Comparison of ENCODE assay signal across 18 cellular contexts in the genomic region with DNA sequence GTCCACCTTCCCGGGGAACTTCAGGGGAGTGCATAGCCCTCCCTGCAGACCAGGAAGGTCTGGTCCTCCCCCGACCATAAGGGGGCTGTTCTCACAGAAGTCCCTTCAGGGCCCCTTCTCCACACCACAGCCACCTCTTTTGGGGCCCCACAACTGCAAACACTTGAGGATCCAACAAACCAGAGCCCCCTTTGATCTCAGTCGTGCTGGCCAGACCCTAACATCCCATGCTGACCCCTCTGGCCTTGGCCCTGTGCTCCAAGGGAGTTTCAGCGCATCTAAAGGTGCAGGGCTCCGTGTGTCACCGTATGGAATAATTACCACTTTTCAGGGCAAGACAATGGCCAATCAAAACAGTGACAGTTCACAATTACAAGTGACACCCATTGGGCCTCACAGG. TPM values are rescaled to one million over a fixed set of nuclear protein-coding genes. Genes with fewer than 3 reads are reported as not detected.
A peak's percentile ranks its signal among the peaks of the same experiment; 100 is the strongest.
DNase-seq lines count a peak whose midpoint lies in the region; ATAC-seq and TF ChIP-seq lines count a peak whose summit lies in the region.
"Had no signal": no experiment of that assay in that cellular context is flagged by ENCODE, and none has a peak within 500 bp of the region (broad histone marks: within the 10 kb centered on the region; RNA-seq: fewer than 3 reads in every experiment).

No MANE protein-coding gene starts in this region.

- H3K9ac ChIP-seq in mesenchymal stem cell (ENCODE audit: low read length) = no peak overlapping the region
- H3K9ac ChIP-seq: BLaER1 treated with 17β-estradiol and CSF1 and Interleukin-3, amounts not matched to agents 10 nM and 100 nM; GM23248 had no signal

- H3K36me3 ChIP-seq in mesenchymal stem cell (ENCODE audit: control insufficient read depth in 1 of 2, insufficient read depth in 2 of 2, low read depth in 1 of 2, low read length in 2 of 2) (peaks cover 0 to 16% of the 10 kb centered on the region in 2 experiments), transverse colon (no peaks in the 10 kb centered on the region)
- H3K36me3 ChIP-seq: BE2C had no signal

- ATAC-seq in activated naive CD8-positive, alpha-beta T cell treated with anti-CD3 and anti-CD28 coated beads, Interleukin-2, amount 10 ng/mL, durations not matched to agents 7 days and 5 days (ENCODE audit: low read depth) = no peak
- ATAC-seq in activated naive CD8-positive, alpha-beta T cell treated with anti-CD3 and anti-CD28 coated beads, Interleukin-2, amount 50 U/mL, for 24 hours = no peak

- H3K9me3 Mint-ChIP-seq in activated naive CD8-positive, alpha-beta T cell treated with anti-CD3 and anti-CD28 coated beads, Interleukin-2, amount 10 ng/mL, durations not matched to agents 7 days and 5 days = peaks cover 5% of the 10 kb centered on the region
- H3K9me3 Mint-ChIP-seq in activated naive CD8-positive, alpha-beta T cell treated with anti-CD3 and anti-CD28 coated beads, Interleukin-2, amount 50 U/mL, for 24 hours = peaks cover 16% of the 10 kb centered on the region

- H3K27me3 Mint-ChIP-seq in activated naive CD8-positive, alpha-beta T cell treated with anti-CD3 and anti-CD28 coated beads, Interleukin-2, amount 10 ng/mL, durations not matched to agents 7 days and 5 days = peaks cover 6% of the 10 kb centered on the region
- H3K27me3 Mint-ChIP-seq in activated naive CD8-positive, alpha-beta T cell treated with anti-CD3 and anti-CD28 coated beads, Interleukin-2, amount 50 U/mL, for 24 hours = peaks cover 32% of the 10 kb centered on the region

- H4K8ac ChIP-seq in mesenchymal stem cell (ENCODE audit: low read length) = no peak overlapping the region

- H2BK5ac ChIP-seq in mesenchymal stem cell (ENCODE audit: low read depth, low read length, poor library complexity, severe bottlenecking) = no peak overlapping the region

- POLR2A ChIA-PET in activated naive CD8-positive, alpha-beta T cell treated with anti-CD3 and anti-CD28 coated beads, Interleukin-2, amount 10 ng/mL, durations not matched to agents 7 days and 5 days (lab: Charles Lee) = no interaction called here

- H3K4ac ChIP-seq in mesenchymal stem cell (ENCODE audit: low read depth in 1 of 2, low read length in 2 of 2) = no peak overlapping the region

- peaks cover 0 to 9% of the 10 kb centered on the region in 2 experiments for H3K27me3 ChIP-seq in mesenchymal stem cell (ENCODE audit: control insufficient read depth in 1 of 2, insufficient read depth in 1 of 2, low read length in 2 of 2)
- no peaks in the 10 kb centered on the region for H3K27me3 ChIP-seq in transverse colon
- H3K27me3 ChIP-seq: BE2C; BLaER1 treated with 17β-estradiol and CSF1 and Interleukin-3, amounts not matched to agents 10 nM and 100 nM had no signal

- H2BK120ac ChIP-seq in mesenchymal stem cell (ENCODE audit: low read depth, low read length) = no peak overlapping the region

- no peaks in the 10 kb centered on the region for H3K36me3 Mint-ChIP-seq in activated naive CD8-positive, alpha-beta T cell treated with anti-CD3 and anti-CD28 coated beads, Interleukin-2, amount 10 ng/mL, durations not matched to agents 7 days and 5 days
- no peaks in the 10 kb centered on the region for H3K36me3 Mint-ChIP-seq in activated naive CD8-positive, alpha-beta T cell treated with anti-CD3 and anti-CD28 coated beads, Interleukin-2, amount 50 U/mL, for 24 hours (ENCODE audit: low read depth)

- H3K9me3 ChIP-seq in mesenchymal stem cell (ENCODE audit: control insufficient read depth, low read length) = peaks cover 14% of the 10 kb centered on the region
- no peaks in the 10 kb centered on the region for H3K9me3 ChIP-seq in transverse colon
- H3K9me3 ChIP-seq: BE2C had no signal

- no peak for TF ChIP-seq EP300 in transverse colon (IDR thresholded peaks at IDR 0.05; ENCODE audit: low read depth)

- intact Hi-C loops in transverse colon (cut with DNase I; ENCODE audit: low total_unique reads) = no loop called here

- no peak for TF ChIP-seq POLR2A in transverse colon (IDR thresholded peaks at IDR 0.05)

- H3K4me1 Mint-ChIP-seq in activated naive CD8-positive, alpha-beta T cell treated with anti-CD3 and anti-CD28 coated beads, Interleukin-2, amount 10 ng/mL, durations not matched to agents 7 days and 5 days = no peaks in the 10 kb centered on the region
- H3K4me1 Mint-ChIP-seq in activated naive CD8-positive, alpha-beta T cell treated with anti-CD3 and anti-CD28 coated beads, Interleukin-2, amount 50 U/mL, for 24 hours = no peaks in the 10 kb centered on the region

- no peak overlapping the region for H2AK5ac ChIP-seq in mesenchymal stem cell (ENCODE audit: low read length, severe bottlenecking)

- no peak for TF ChIP-seq CTCF in transverse colon (IDR thresholded peaks at IDR 0.05)

- H3K4me2 ChIP-seq in mesenchymal stem cell (ENCODE audit: low read length, poor library complexity, severe bottlenecking) = no peak overlapping the region

- no peak overlapping the region for H3K23ac ChIP-seq in mesenchymal stem cell (ENCODE audit: low read length in 2 of 2)

- peak; percentile 8 for DNase-seq in activated naive CD8-positive, alpha-beta T cell treated with anti-CD3 and anti-CD28 coated beads, Interleukin-2, amount 10 ng/mL, durations not matched to agents 7 days and 5 days
- DNase-seq in activated naive CD8-positive, alpha-beta T cell treated with anti-CD3 and anti-CD28 coated beads, Interleukin-2, amount 50 U/mL, for 24 hours = no peak
- DNase-seq in mesenchymal stem cell = no peak
- DNase-seq in transverse colon = peak; percentile 2
- no peak for DNase-seq in kidney tubule cell (ENCODE audit: low spot score)
- DNase-seq in hepatic stellate cell (ENCODE audit: low spot score) = no peak
- DNase-seq: AML-193; BE2C; CD4-positive, alpha-beta T cell; CD8-positive, alpha-beta memory T cell; DMS153; DMS79; GF-D8; GM23248; HCEC 1CT had no signal

- no peak overlapping the region for H3K18ac ChIP-seq in mesenchymal stem cell (ENCODE audit: low read depth in 1 of 2, low read length in 2 of 2)

- 83% methylated on average over 6 of the region's 6 CpGs for WGBS in mesenchymal stem cell
- WGBS in transverse colon (ENCODE audit: low coverage in 1 of 2), 2 donors = 81% methylated on average over 6 of the region's 6 CpGs; no CpG with 5 or more reads in 1 of the 2 donors

- no peak overlapping the region for H3K4me3 ChIP-seq in mesenchymal stem cell (ENCODE audit: insufficient read depth in 1 of 2, low read depth in 1 of 2, low read length in 2 of 2)
- no peak overlapping the region for H3K4me3 ChIP-seq in transverse colon
- H3K4me3 ChIP-seq: BLaER1 treated with 17β-estradiol and CSF1 and Interleukin-3, amounts not matched to agents 10 nM and 100 nM; GM23248 had no signal

- H3K27ac Mint-ChIP-seq in activated naive CD8-positive, alpha-beta T cell treated with anti-CD3 and anti-CD28 coated beads, Interleukin-2, amount 10 ng/mL, durations not matched to agents 7 days and 5 days = no peak overlapping the region
- H3K27ac Mint-ChIP-seq in activated naive CD8-positive, alpha-beta T cell treated with anti-CD3 and anti-CD28 coated beads, Interleukin-2, amount 50 U/mL, for 24 hours = no peak overlapping the region
- H3K27ac Mint-ChIP-seq: CD14-positive monocyte; CD4-positive, alpha-beta T cell had no signal

- H3K4me3 Mint-ChIP-seq in activated naive CD8-positive, alpha-beta T cell treated with anti-CD3 and anti-CD28 coated beads, Interleukin-2, amount 10 ng/mL, durations not matched to agents 7 days and 5 days = no peak overlapping the region
- H3K4me3 Mint-ChIP-seq in activated naive CD8-positive, alpha-beta T cell treated with anti-CD3 and anti-CD28 coated beads, Interleukin-2, amount 50 U/mL, for 24 hours = no peak overlapping the region
- H3K4me3 Mint-ChIP-seq: CD14-positive monocyte; CD4-positive, alpha-beta T cell had no signal

- no peak overlapping the region for H2BK15ac ChIP-seq in mesenchymal stem cell (ENCODE audit: low read depth, poor library complexity, severe bottlenecking)

- H3K4me1 ChIP-seq in mesenchymal stem cell (ENCODE audit: control insufficient read depth, insufficient read depth, low read depth, low read length) (peaks cover 6% of the 10 kb centered on the region), transverse colon (peaks cover 0 to 8% (median 0%) of the 10 kb centered on the region in 4 donors)
- H3K4me1 ChIP-seq: BE2C had no signal

- peak overlapping the region; percentile 75 for H4K91ac ChIP-seq in mesenchymal stem cell (ENCODE audit: low read length)

- H2AFZ ChIP-seq in mesenchymal stem cell (ENCODE audit: low read depth, low read length) = no peak overlapping the region
- H2AFZ ChIP-seq: GM23248 had no signal

- no peak overlapping the region for H3K14ac ChIP-seq in mesenchymal stem cell (ENCODE audit: low read length in 2 of 2)

- H3K27ac ChIP-seq in mesenchymal stem cell (ENCODE audit: low read length, poor library complexity, severe bottlenecking) = no peak overlapping the region
- H3K27ac ChIP-seq in transverse colon = no peak overlapping the region
- H3K27ac ChIP-seq: 22Rv1; BLaER1 treated with 17β-estradiol and CSF1 and Interleukin-3, amounts not matched to agents 10 nM and 100 nM; GM23248 had no signal

- H3K79me1 ChIP-seq in mesenchymal stem cell (replicated peaks; ENCODE audit: low read length, poor library complexity, severe bottlenecking) = peaks cover 2% of the 10 kb centered on the region

- in situ Hi-C loops in transverse colon (cut with MboI; ENCODE audit: low pct_ligation_motif_present in 1 of 4, low pct_unique_long_range_greater_than_20kb in 1 of 4, low sequenced_read_pairs in 3 of 4) = no loop called here

- no peak overlapping the region for H2BK12ac ChIP-seq in mesenchymal stem cell (ENCODE audit: low read length in 2 of 2)

RNA-seq across cellular contexts. Expression of a gene that starts 57.7 kb away (rescaled TPM):
- total RNA-seq in activated naive CD8-positive, alpha-beta T cell treated with anti-CD3 and anti-CD28 coated beads, Interleukin-2, amount 10 ng/mL, durations not matched to agents 7 days and 5 days = 10 to 100 TPM; 23.2 to 24.4 TPM
- 13.5 TPM for polyA plus RNA-seq in mesenchymal stem cell (2013, experiment 1 of 2)
- 14.4 TPM for polyA plus RNA-seq in mesenchymal stem cell (2013, experiment 2 of 2)
- 10 to 100 TPM; 16.0 to 30.1 (median 22.3) TPM for total RNA-seq in transverse colon

Comparison
In these comparisons a context has a peak if more than half of its experiments do, and no peak if none do; other contexts are left out.
1. DNase-seq: peak in activated naive CD8-positive, alpha-beta T cell treated with anti-CD3 and anti-CD28 coated beads, Interleukin-2, amount 10 ng/mL, durations not matched to agents 7 days and 5 days (single experiment) and transverse colon (single experiment); none in activated naive CD8-positive, alpha-beta T cell treated with anti-CD3 and anti-CD28 coated beads, Interleukin-2, amount 50 U/mL, for 24 hours (single experiment), mesenchymal stem cell (single experiment), kidney tubule cell (single experiment) and hepatic stellate cell (single experiment).